ENCODE assay signal across 7 cellular contexts in genomic region chr10:97425964-97426775, GRCh38. TPM values are rescaled to one million over a fixed set of nuclear protein-coding genes. Genes with fewer than 3 reads are reported as not detected.
DNase-seq lines count a peak whose midpoint lies in the region; ATAC-seq and TF ChIP-seq lines count a peak whose summit lies in the region.

TSS of gene PGAM1 (plus strand) at chr10:97426191. CDS start at chr10:97426308, 117 bp downstream.

- peak within 1 kb of the TSS; percentile 93 for H3K4me3 ChIP-seq in astrocyte of the spinal cord (ENCODE audit: low read depth, low read length)

- DNase-seq in NCI-H2081 (lab: John Stamatoyannopoulos, UW) (peak; percentile 88 to 90), T1000 (lab: John Stamatoyannopoulos, UW) (peak; percentile 98), astrocyte of the spinal cord (ENCODE audit: low read depth, low spot score) (peak; percentile 96), hypothalamus (lab: John Stamatoyannopoulos, UW) (peak; percentile 56 to 98 (median 93)), sciatic nerve (ENCODE audit: low spot score) (peak; percentile 96)

- in situ Hi-C loops in astrocyte of the spinal cord (cut with HindIII; ENCODE audit: low sequenced_read_pairs) = no loop called here

- intact Hi-C loops in sciatic nerve (cut with DNase I) = no loop called here

- peak; percentile 70 for TF ChIP-seq CTCF in astrocyte of the spinal cord (IDR thresholded peaks at IDR 0.05; ENCODE audit: low read depth, low read length)

- ATAC-seq in GM18511 (IDR thresholded peaks at IDR 0.05; ENCODE audit: unreplicated experiment) (peak; percentile 82), HG03039 (IDR thresholded peaks at IDR 0.05; ENCODE audit: unreplicated experiment) (peak; percentile 78), sciatic nerve (peak; percentile 98)

RNA-seq across cellular contexts. Expression of gene PGAM1, which starts in this region (rescaled TPM):
- total RNA-seq in sciatic nerve = 117 TPM

Comparison
In these comparisons a context has a peak if more than half of its experiments do, and no peak if none do; other contexts are left out.
1. Peak in every context shown above with its lines: DNase-seq, ATAC-seq and H3K4me3 ChIP-seq.